In the genomic region with DNA sequence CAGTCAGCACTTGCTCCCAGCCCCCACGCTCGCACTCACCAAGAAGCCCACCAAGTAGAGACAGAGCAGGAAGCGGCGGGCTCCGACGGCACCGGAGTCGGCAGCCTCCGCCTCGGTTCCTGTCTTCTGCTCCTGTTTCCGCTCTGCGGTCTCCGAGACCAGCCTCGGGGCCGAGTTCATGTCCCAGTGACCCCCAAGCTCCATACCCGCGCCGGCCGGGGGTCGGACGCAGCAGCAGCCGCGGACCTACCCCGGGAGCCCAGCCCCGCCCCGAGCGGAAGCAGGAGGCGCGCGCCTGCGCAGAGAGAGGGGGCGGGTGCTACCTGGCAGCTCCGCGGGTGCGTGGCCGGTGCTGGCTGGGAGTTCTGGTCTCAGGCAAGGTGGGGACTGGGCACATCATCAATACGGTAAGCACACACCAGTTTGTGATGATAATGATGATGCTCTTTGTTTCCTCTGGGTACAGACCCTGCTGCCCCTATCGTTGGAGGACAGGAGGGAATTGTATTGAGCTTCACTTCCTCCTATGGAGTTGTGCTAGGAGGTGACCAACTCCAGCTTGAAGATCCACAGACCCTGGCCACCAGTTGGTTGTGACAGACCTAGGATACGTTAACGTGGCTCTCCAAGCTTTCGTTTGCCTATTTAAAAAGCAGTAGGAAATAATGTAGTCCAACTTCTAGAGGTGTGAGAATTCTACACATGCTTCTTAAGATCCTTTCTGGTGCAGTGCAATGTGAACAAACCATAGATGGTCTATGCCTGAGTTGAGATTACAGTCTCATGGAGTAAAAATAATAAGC, we compare ENCODE assay signal across 8 cellular contexts. TPM values are rescaled to one million over a fixed set of nuclear protein-coding genes. Genes with fewer than 3 reads are reported as not detected.
DNase-seq lines count a peak whose midpoint lies in the region; ATAC-seq and TF ChIP-seq lines count a peak whose summit lies in the region.

No MANE protein-coding gene starts in this region.

- no peaks in the 10 kb centered on the region for H3K9me3 Mint-ChIP-seq in activated CD4-positive, alpha-beta T cell treated with anti-CD3 and anti-CD28 coated beads for 36 hours (ENCODE audit: low read depth)

- no peaks in the 10 kb centered on the region for H3K27me3 Mint-ChIP-seq in activated CD4-positive, alpha-beta T cell treated with anti-CD3 and anti-CD28 coated beads for 36 hours

- peak overlapping the region; percentile 91 for H3K27ac Mint-ChIP-seq in activated CD4-positive, alpha-beta T cell treated with anti-CD3 and anti-CD28 coated beads for 36 hours

- intact Hi-C loops in activated CD4-positive, alpha-beta T cell treated with anti-CD3 and anti-CD28 coated beads for 36 hours (cut with DNase I, micrococcal nuclease): loop anchor here (2.0 to 5.0 kb wide), 2 partner anchors 70 to 72 kb away; no protein-coding TSS in a partner anchor

- peaks cover 31% of the 10 kb centered on the region for H3K4me1 Mint-ChIP-seq in activated CD4-positive, alpha-beta T cell treated with anti-CD3 and anti-CD28 coated beads for 36 hours

- peak overlapping the region; percentile 90 for H3K4me3 ChIP-seq in AG09309 (ENCODE audit: control insufficient read depth, low read depth, low read length)
- H3K4me3 ChIP-seq in coronary artery: peak overlapping the region; percentile 94

- ATAC-seq in GM18858 (IDR thresholded peaks at IDR 0.05; ENCODE audit: unreplicated experiment): peak; percentile 85
- peak; percentile 50 for ATAC-seq in HG03060 (IDR thresholded peaks at IDR 0.05; ENCODE audit: low read depth, unreplicated experiment)
- ATAC-seq in activated CD4-positive, alpha-beta T cell treated with anti-CD3 and anti-CD28 coated beads for 36 hours: peak; percentile 94
- ATAC-seq in left lobe of liver: peak; percentile 91

- H3K4me3 Mint-ChIP-seq in activated CD4-positive, alpha-beta T cell treated with anti-CD3 and anti-CD28 coated beads for 36 hours: peak overlapping the region; percentile 96

- H3K27ac ChIP-seq in coronary artery: peak overlapping the region; percentile 78 to 85

- DNase-seq in AG09309 (ENCODE audit: low read depth): no peak
- peak; percentile 67 for DNase-seq in NCI-H2196 (lab: John Stamatoyannopoulos, UW; ENCODE audit: unreplicated experiment)
- peak; percentile 91 for DNase-seq in activated CD4-positive, alpha-beta T cell treated with anti-CD3 and anti-CD28 coated beads for 36 hours
- no peak for DNase-seq in coronary artery (ENCODE audit: low spot score)
- peak; percentile 91 for DNase-seq in left lobe of liver (ENCODE audit: low spot score)
- DNase-seq in stimulated activated CD4-positive, alpha-beta T cell treated with anti-CD3 and anti-CD28 coated beads, Interleukin-2, amount 100 ng/mL, for 4 hours (ENCODE audit: low read depth): peak; percentile 84

- POLR2A ChIA-PET in activated CD4-positive, alpha-beta T cell treated with anti-CD3 and anti-CD28 coated beads for 36 hours (lab: Charles Lee): interaction anchor here (0.5 kb wide), 1 partner anchor 1673 kb away, joined by 8 read pairs; no protein-coding TSS in a partner anchor

- H3K36me3 Mint-ChIP-seq in activated CD4-positive, alpha-beta T cell treated with anti-CD3 and anti-CD28 coated beads for 36 hours (ENCODE audit: low read depth): peaks cover 4% of the 10 kb centered on the region

- CTCF ChIA-PET in activated CD4-positive, alpha-beta T cell treated with anti-CD3 and anti-CD28 coated beads for 36 hours (lab: Charles Lee): interaction anchor here (2.2 to 7.7 kb wide), 3 partner anchors 16 to 120 kb away, joined by 8 to 61 read pairs (median 17); partner anchors contain the start of gene TMEM182

- TF ChIP-seq CTCF in AG09309 (IDR thresholded peaks at IDR 0.05; ENCODE audit: control insufficient read depth, insufficient read depth, low read depth, low read length, missing control alignments): no peak
- no peak for TF ChIP-seq CTCF in coronary artery (IDR thresholded peaks at IDR 0.05)

RNA-seq across cellular contexts. Expression of gene TMEM182, which starts 25.0 kb away (rescaled TPM):
- 1 to 10 TPM; 6.1 to 7.4 TPM for total RNA-seq in activated CD4-positive, alpha-beta T cell treated with anti-CD3 and anti-CD28 coated beads for 36 hours
- total RNA-seq in left lobe of liver: 1.6 TPM

Comparison
In these comparisons a context has a peak if more than half of its experiments do, and no peak if none do; other contexts are left out.
1. DNase-seq: peak in NCI-H2196 (single experiment), activated CD4-positive, alpha-beta T cell treated with anti-CD3 and anti-CD28 coated beads for 36 hours (single experiment), left lobe of liver (single experiment) and stimulated activated CD4-positive, alpha-beta T cell treated with anti-CD3 and anti-CD28 coated beads, Interleukin-2, amount 100 ng/mL, for 4 hours (single experiment); none in AG09309 (single experiment) and coronary artery (single experiment).
2. Peak in every context shown above with its lines, with median percentiles within 50 percentile points of each other: ATAC-seq.